In the genomic region with DNA sequence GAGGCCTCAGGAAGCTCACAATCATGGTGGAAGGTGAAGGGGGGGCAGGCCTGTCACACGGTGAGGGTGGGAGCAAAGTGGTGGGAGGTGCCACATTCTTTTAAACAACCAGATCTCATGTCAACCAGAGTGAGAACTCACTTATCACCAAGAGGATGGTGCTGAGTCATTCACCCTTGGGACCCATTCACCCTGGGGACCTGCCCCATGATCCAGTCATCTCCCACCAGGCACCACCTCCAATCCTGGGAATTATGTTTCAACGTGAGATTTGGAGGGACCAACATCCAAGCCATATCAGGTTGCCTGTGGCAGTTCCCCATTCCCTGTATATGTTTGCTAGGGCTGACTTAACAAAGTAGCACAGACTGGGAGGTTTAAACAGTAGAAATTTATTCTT, we compare ENCODE assay signal across 33 cellular contexts.
"Had no signal": no experiment of that assay in that cellular context is flagged by ENCODE, and none has a peak within 500 bp of the region (broad histone marks: within the 10 kb centered on the region; RNA-seq: fewer than 3 reads in every experiment).

No MANE protein-coding gene starts in this region.

- ATAC-seq: activated naive CD4-positive, alpha-beta T cell treated with anti-CD3 and anti-CD28 coated beads, Interleukin-2, amount 50 U/mL, for 72 hours; activated naive CD8-positive, alpha-beta T cell treated with anti-CD3 and anti-CD28 coated beads, Interleukin-2, amount 50 U/mL, for 24 hours; activated T-cell treated with anti-CD3 and anti-CD28 coated beads, Interleukin-2, amount 50 U/mL, for 4 hours; activated T-cell treated with anti-CD3 and anti-CD28 coated beads, Interleukin-2, amount 50 U/mL, for 72 hours; activated T-helper 17 cell treated with anti-CD3 and anti-CD28 coated beads, Interleukin-2, amount 50 U/mL, for 72 hours; body of pancreas had no signal

- H3K4me1 ChIP-seq: adrenal gland, ascending aorta, body of pancreas, breast epithelium had no signal

- DNase-seq: activated effector memory CD4-positive, alpha-beta T cell treated with anti-CD3 and anti-CD28 coated beads, Interleukin-2, amount 50 U/mL, for 16 hours; activated effector memory CD4-positive, alpha-beta T cell treated with Interleukin-2 at 50 U/mL for 16 hours; activated gamma-delta T cell; activated gamma-delta T cell treated with Interleukin-2 at 50 U/mL for 16 hours; activated naive CD4-positive, alpha-beta T cell; activated naive CD4-positive, alpha-beta T cell treated with anti-CD3 and anti-CD28 coated beads for 36 hours; activated naive CD4-positive, alpha-beta T cell treated with anti-CD3 and anti-CD28 coated beads, Interleukin-2, amount 10 ng/mL, durations not matched to agents 7 days and 5 days; activated naive CD4-positive, alpha-beta T cell treated with anti-CD3 and anti-CD28 coated beads, Interleukin-2, amount 50 U/mL, for 16 hours; activated naive CD4-positive, alpha-beta T cell treated with Interleukin-2 at 50 U/mL for 16 hours; activated naive CD8-positive, alpha-beta T cell treated with anti-CD3 and anti-CD28 coated beads for 36 hours; activated naive CD8-positive, alpha-beta T cell treated with anti-CD3 and anti-CD28 coated beads, Interleukin-2, amount 10 ng/mL, durations not matched to agents 7 days and 5 days; activated naive CD8-positive, alpha-beta T cell treated with anti-CD3 and anti-CD28 coated beads, Interleukin-2, amount 50 U/mL, for 24 hours; activated T-cell treated with anti-CD3 and anti-CD28 coated beads, Interleukin-2, amount 50 U/mL, for 4 hours; activated T-cell treated with anti-CD3 and anti-CD28 coated beads, Interleukin-2, amount 50 U/mL, for 48 hours; activated T-cell treated with anti-CD3 and anti-CD28 coated beads, Interleukin-2, amount 50 U/mL, for 72 hours; adrenal gland; amniotic stem cell; amygdala; anterior cingulate cortex; aorta; body of pancreas; brain microvascular endothelial cell; caudate nucleus; central memory CD4-positive, alpha-beta T cell; cerebellar nuclear complex had no signal

- H3K36me3 ChIP-seq: adrenal gland, ascending aorta, brain microvascular endothelial cell, breast epithelium, cardiac muscle cell had no signal

- H3K27me3 ChIP-seq: adrenal gland, ascending aorta, body of pancreas, brain microvascular endothelial cell, breast epithelium, cardiac muscle cell had no signal

- H3K27ac ChIP-seq: adrenal gland, ascending aorta, body of pancreas, brain microvascular endothelial cell, breast epithelium, cardiac muscle cell had no signal

- FAIRE-seq: astrocyte, bronchial epithelial cell, colon had no signal

- H3K4me3 ChIP-seq: adrenal gland, ascending aorta, body of pancreas, breast epithelium, cardiac muscle cell had no signal

- H3K9me3 ChIP-seq: adrenal gland, ascending aorta, body of pancreas, breast epithelium had no signal
